In genomic region chr15:43127752-43128151, GRCh38 we compare ENCODE assay signal across 1 cellular context.
A peak's percentile ranks its signal among the peaks of the same experiment; 100 is the strongest.
TF ChIP-seq lines count a peak whose summit lies in the region.

No MANE protein-coding gene starts in this region.

TF ChIP-seq in HepG2, 621 proteins besides CTCF, POLR2A, EP300 and RAD21 (continued from another document):
- TF ChIP-seq ZNF609 (CRISPR knock-in tag; IDR thresholded peaks at IDR 0.05; ENCODE audit: borderline replicate concordance) (peak; percentile 55; the same call in 1 of the 2 replicates), PAXIP1 (CRISPR knock-in tag; conservative IDR thresholded peaks at IDR 0.05) (peak; percentile 79), DRAP1 (CRISPR knock-in tag; IDR thresholded peaks at IDR 0.05) (peak; percentile 69), SMC3 (IDR thresholded peaks at IDR 0.05; ENCODE audit: low read length) (no peak), FOXA1 (IDR thresholded peaks at IDR 0.05) (no peak), FOXA1 (CRISPR knock-in tag; IDR thresholded peaks at IDR 0.05) (0 out of 2 replicates have a peak, but pooled peaks have one; percentile 37), ZNF605 (CRISPR knock-in tag; IDR thresholded peaks at IDR 0.05) (no peak), HNRNPL (IDR thresholded peaks at IDR 0.05; ENCODE audit: low read depth, low read length) (no peak)
